35 cellular contexts compared by ENCODE assay signal in genomic region chr2:73536133-73536532, GRCh38.
"Had no signal": no experiment of that assay in that cellular context is flagged by ENCODE, and none has a peak within 500 bp of the region (broad histone marks: within the 10 kb centered on the region; RNA-seq: fewer than 3 reads in every experiment).

No MANE protein-coding gene starts in this region.

- H3K27me3 ChIP-seq: adrenal gland, body of pancreas, brain microvascular endothelial cell, breast epithelium had no signal

- H3K4me1 Mint-ChIP-seq: activated B cell treated with CpG ODN at 0.5 μM for 24 hours; activated CD4-positive, alpha-beta T cell treated with anti-CD3 and anti-CD28 coated beads, Interleukin-2, amount 10 ng/mL, durations not matched to agents 24 days and 14 days; activated naive CD8-positive, alpha-beta T cell treated with anti-CD3 and anti-CD28 coated beads for 36 hours; activated T-helper 17 cell treated with anti-CD3 and anti-CD28 coated beads, Interleukin-2, amount 50 U/mL, for 72 hours had no signal

- H3K27ac ChIP-seq: adrenal gland, body of pancreas, brain microvascular endothelial cell, breast epithelium, VCaP had no signal

- H3K4me3 ChIP-seq: adrenal gland, body of pancreas, breast epithelium had no signal

- H3K27me3 Mint-ChIP-seq: activated B cell treated with CpG ODN at 0.5 μM for 24 hours; activated CD4-positive, alpha-beta memory T cell treated with anti-CD3 and anti-CD28 coated beads for 36 hours; activated CD4-positive, alpha-beta T cell treated with anti-CD3 and anti-CD28 coated beads, Interleukin-2, amount 10 ng/mL, durations not matched to agents 24 days and 14 days; activated CD8-positive, alpha-beta T cell treated with anti-CD3 and anti-CD28 coated beads for 36 hours; activated naive CD8-positive, alpha-beta T cell treated with anti-CD3 and anti-CD28 coated beads for 36 hours; activated T-helper 17 cell treated with anti-CD3 and anti-CD28 coated beads, Interleukin-2, amount 50 U/mL, for 72 hours had no signal

- DNase-seq: activated B cell treated with CpG ODN at 0.5 μM for 24 hours; activated CD4-positive, alpha-beta memory T cell treated with anti-CD3 and anti-CD28 coated beads for 36 hours; activated CD4-positive, alpha-beta T cell treated with anti-CD3 and anti-CD28 coated beads for 4 hours; activated CD4-positive, alpha-beta T cell treated with anti-CD3 and anti-CD28 coated beads, Interleukin-2, amount 10 ng/mL, durations not matched to agents 24 days and 14 days; activated CD4-positive, alpha-beta T cell treated with anti-CD3 and anti-CD28 coated beads, Interleukin-2, amount 50 U/mL, for 1 hour; activated CD4-positive, alpha-beta T cell treated with anti-CD3 and anti-CD28 coated beads, Interleukin-2, amount 50 U/mL, for 4 hours; activated CD4-positive, CD25-positive, alpha-beta regulatory T cell treated with anti-CD3 and anti-CD28 coated beads, Interleukin-2, amount 50 U/mL, for 72 hours; activated CD8-positive, alpha-beta memory T cell treated with anti-CD3 and anti-CD28 coated beads, Interleukin-2, amount 50 U/mL, for 4 hours; activated CD8-positive, alpha-beta T cell treated with anti-CD3 and anti-CD28 coated beads for 36 hours; activated effector memory CD4-positive, alpha-beta T cell treated with anti-CD3 and anti-CD28 coated beads, Interleukin-2, amount 50 U/mL, for 16 hours; activated gamma-delta T cell treated with Interleukin-2 at 50 U/mL for 16 hours; activated naive CD4-positive, alpha-beta T cell; activated naive CD4-positive, alpha-beta T cell treated with anti-CD3 and anti-CD28 coated beads for 36 hours; activated naive CD4-positive, alpha-beta T cell treated with anti-CD3 and anti-CD28 coated beads, Interleukin-2, amount 50 U/mL, for 16 hours; activated naive CD8-positive, alpha-beta T cell treated with anti-CD3 and anti-CD28 coated beads for 36 hours; activated T-cell treated with anti-CD3 and anti-CD28 coated beads for 4 hours; activated T-cell treated with anti-CD3 and anti-CD28 coated beads, Interleukin-2, amount 50 U/mL, for 1 hour; activated T-cell treated with anti-CD3 and anti-CD28 coated beads, Interleukin-2, amount 50 U/mL, for 4 hours; activated T-cell treated with anti-CD3 and anti-CD28 coated beads, Interleukin-2, amount 50 U/mL, for 72 hours; adrenal gland; amniotic stem cell; aorta; body of pancreas; brain microvascular endothelial cell; central memory CD4-positive, alpha-beta T cell; T-helper 1 cell; T-helper 2 cell; T-helper 9 cell had no signal

- H3K4me3 Mint-ChIP-seq: activated B cell treated with CpG ODN at 0.5 μM for 24 hours; activated CD4-positive, alpha-beta memory T cell treated with anti-CD3 and anti-CD28 coated beads for 36 hours; activated CD4-positive, alpha-beta T cell treated with anti-CD3 and anti-CD28 coated beads, Interleukin-2, amount 10 ng/mL, durations not matched to agents 24 days and 14 days; activated CD8-positive, alpha-beta T cell treated with anti-CD3 and anti-CD28 coated beads for 36 hours; activated naive CD4-positive, alpha-beta T cell treated with anti-CD3 and anti-CD28 coated beads for 36 hours; activated naive CD8-positive, alpha-beta T cell treated with anti-CD3 and anti-CD28 coated beads for 36 hours; activated T-cell treated with anti-CD3 and anti-CD28 coated beads, Interleukin-2, amount 50 U/mL, for 4 hours; activated T-cell treated with anti-CD3 and anti-CD28 coated beads, Interleukin-2, amount 50 U/mL, for 72 hours; activated T-helper 1 cell treated with anti-CD3 and anti-CD28 coated beads, Interleukin-12 subunit alpha, Interleukin-12 subunit beta, Interleukin-2, Interleukin-4 antibody, amounts not matched to agents 30 ng/mL and 10 ng/mL and 1 ng/mL, durations not matched to agents 14 hours and 24 hours and 36 hours; activated T-helper 17 cell treated with anti-CD3 and anti-CD28 coated beads, Interleukin-2, amount 50 U/mL, for 72 hours; T-helper 1 cell treated with Interleukin-12 subunit alpha and Interleukin-12 subunit beta and Interleukin-4 antibody, amounts not matched to agents 30 μg/mL and 1 μg/mL, for 36 hours; T-helper 2 cell treated with Interferon-gamma antibody and Interleukin-4, amounts not matched to agents 5 μg/mL and 100 μg/mL, for 36 hours had no signal

- H3K4me1 ChIP-seq: adrenal gland, body of pancreas, breast epithelium had no signal

- ATAC-seq: activated CD8-positive, alpha-beta T cell treated with anti-CD3 and anti-CD28 coated beads for 36 hours; activated naive CD4-positive, alpha-beta T cell treated with anti-CD3 and anti-CD28 coated beads, Interleukin-2, amount 50 U/mL, for 72 hours; activated T-cell treated with anti-CD3 and anti-CD28 coated beads, Interleukin-2, amount 50 U/mL, for 4 hours; activated T-cell treated with anti-CD3 and anti-CD28 coated beads, Interleukin-2, amount 50 U/mL, for 72 hours; activated T-helper 17 cell treated with anti-CD3 and anti-CD28 coated beads, Interleukin-2, amount 50 U/mL, for 72 hours; body of pancreas had no signal

- H3K27ac Mint-ChIP-seq: activated B cell treated with CpG ODN at 0.5 μM for 24 hours; activated CD4-positive, alpha-beta memory T cell treated with anti-CD3 and anti-CD28 coated beads for 36 hours; activated CD4-positive, alpha-beta T cell treated with anti-CD3 and anti-CD28 coated beads, Interleukin-2, amount 10 ng/mL, durations not matched to agents 24 days and 14 days; activated CD8-positive, alpha-beta T cell treated with anti-CD3 and anti-CD28 coated beads for 36 hours; activated naive CD4-positive, alpha-beta T cell treated with anti-CD3 and anti-CD28 coated beads for 36 hours; activated naive CD4-positive, alpha-beta T cell treated with anti-CD3 and anti-CD28 coated beads, Interleukin-2, amount 50 U/mL, for 72 hours; activated naive CD8-positive, alpha-beta T cell treated with anti-CD3 and anti-CD28 coated beads for 36 hours; activated T-cell treated with anti-CD3 and anti-CD28 coated beads, Interleukin-2, amount 50 U/mL, for 72 hours; activated T-helper 1 cell treated with anti-CD3 and anti-CD28 coated beads, Interleukin-12 subunit alpha, Interleukin-12 subunit beta, Interleukin-2, Interleukin-4 antibody, amounts not matched to agents 30 ng/mL and 10 ng/mL and 1 ng/mL, durations not matched to agents 14 hours and 24 hours and 36 hours; activated T-helper 17 cell treated with anti-CD3 and anti-CD28 coated beads, Interleukin-2, amount 50 U/mL, for 72 hours; T-helper 1 cell treated with Interleukin-12 subunit alpha and Interleukin-12 subunit beta and Interleukin-4 antibody, amounts not matched to agents 30 μg/mL and 1 μg/mL, for 36 hours; T-helper 2 cell treated with Interferon-gamma antibody and Interleukin-4, amounts not matched to agents 5 μg/mL and 100 μg/mL, for 36 hours had no signal

- H3K9me3 ChIP-seq: adrenal gland, body of pancreas had no signal
